In the genomic region with DNA sequence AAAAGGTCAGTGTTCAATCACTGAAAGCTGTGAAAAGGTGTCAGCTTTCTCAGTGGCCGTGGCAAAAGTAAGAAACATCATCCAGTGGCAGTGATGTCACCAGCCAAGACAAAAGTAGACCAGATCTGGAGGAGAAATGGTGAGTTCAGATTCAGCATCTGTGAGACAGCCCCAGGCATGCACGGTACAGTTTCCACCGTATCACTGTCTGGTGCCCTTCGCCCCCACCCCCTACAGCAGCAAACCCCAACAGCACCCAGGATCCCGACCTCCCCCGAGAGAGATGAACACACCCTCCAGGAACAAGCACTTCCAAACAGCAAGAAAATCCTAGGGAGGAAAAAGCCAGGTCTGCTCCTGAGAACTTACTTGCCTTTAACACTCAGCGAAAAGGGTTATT, we compare ENCODE assay signal across 26 cellular contexts.
"Had no signal": no experiment of that assay in that cellular context is flagged by ENCODE, and none has a peak within 500 bp of the region (broad histone marks: within the 10 kb centered on the region; RNA-seq: fewer than 3 reads in every experiment).

No MANE protein-coding gene starts in this region.

- H3K9me3 ChIP-seq: MG63, SJSA1, SK-N-SH had no signal

- H3K36me3 ChIP-seq: brain microvascular endothelial cell, cardiac muscle cell, MG63, SJSA1 had no signal

- ATAC-seq: activated CD4-positive, alpha-beta T cell treated with anti-CD3 and anti-CD28 coated beads for 36 hours; activated CD8-positive, alpha-beta T cell treated with anti-CD3 and anti-CD28 coated beads, Interleukin-2, amount 10 ng/mL, durations not matched to agents 7 days and 5 days; activated naive CD4-positive, alpha-beta T cell treated with anti-CD3 and anti-CD28 coated beads, Interleukin-2, amount 50 U/mL, for 72 hours; Panc1 had no signal

- H3K4me1 ChIP-seq: SJSA1 had no signal

- DNase-seq: activated CD4-positive, alpha-beta T cell treated with anti-CD3 and anti-CD28 coated beads for 36 hours; activated CD4-positive, alpha-beta T cell treated with anti-CD3 and anti-CD28 coated beads, Interleukin-2, amount 10 ng/mL, durations not matched to agents 7 days and 5 days; activated CD4-positive, alpha-beta T cell treated with anti-CD3 and anti-CD28 coated beads, Interleukin-2, amount 50 U/mL, for 48 hours; activated CD8-positive, alpha-beta T cell treated with anti-CD3 and anti-CD28 coated beads, Interleukin-2, amount 10 ng/mL, durations not matched to agents 7 days and 5 days; activated gamma-delta T cell; activated naive CD4-positive, alpha-beta T cell treated with Interleukin-2 at 50 U/mL for 16 hours; activated T-cell treated with anti-CD3 and anti-CD28 coated beads, Interleukin-2, amount 50 U/mL, for 48 hours; amniotic stem cell; brain microvascular endothelial cell; Kasumi-1; KG1; MG63; NCI-H1048; NCI-H1105 treated with DMSO at 0.1 percent for 48 hours; NCI-H1694; NCI-H1930; NCI-H2081 treated with DMSO at 0.1 percent for 48 hours; NCI-H226; NCI-H524 treated with DMSO at 0.1 percent for 48 hours; RPMI8226; SHP77 treated with DMSO at 0.1 percent for 48 hours; SK-N-SH had no signal

- H3K27ac ChIP-seq: brain microvascular endothelial cell, cardiac muscle cell, SJSA1 had no signal

- H3K27me3 ChIP-seq: brain microvascular endothelial cell, cardiac muscle cell, MG63, SJSA1 had no signal

- H3K4me3 ChIP-seq: cardiac muscle cell, MG63, SJSA1 had no signal
